ENCODE assay signal across 18 cellular contexts in genomic region chr5:167939686-167940085, GRCh38.
DNase-seq lines count a peak whose midpoint lies in the region; ATAC-seq and TF ChIP-seq lines count a peak whose summit lies in the region.
"Had no signal": no experiment of that assay in that cellular context is flagged by ENCODE, and none has a peak within 500 bp of the region (broad histone marks: within the 10 kb centered on the region; RNA-seq: fewer than 3 reads in every experiment).

No MANE protein-coding gene starts in this region.

- no peak overlapping the region for H3K4me3 ChIP-seq in gastrocnemius medialis
- H3K4me3 ChIP-seq in dorsolateral prefrontal cortex = no peak overlapping the region

- no peak for TF ChIP-seq POLR2A in gastrocnemius medialis (IDR thresholded peaks at IDR 0.05)

- DNase-seq in AG08395 (ENCODE audit: low spot score) = peak; percentile 4
- DNase-seq in HFFc6 = no peak
- DNase-seq in astrocyte of the hippocampus (ENCODE audit: low read depth, low spot score) = peak; percentile 34
- no peak for DNase-seq in mesothelial cell of epicardium (ENCODE audit: low spot score in 2 of 2, unreplicated experiment in 2 of 2)
- no peak for DNase-seq in gastrocnemius medialis
- no peak for DNase-seq in dorsolateral prefrontal cortex
- DNase-seq: CD4-positive, alpha-beta T cell; DMS79; IMR-90; Kasumi-1; NCI-H1930; NCI-H2171 treated with DMSO at 0.1 percent for 48 hours; NCI-H510A; SIG-M5 had no signal

- in situ Hi-C loops in gastrocnemius medialis (cut with MboI; ENCODE audit: low sequenced_read_pairs in 4 of 4) = no loop called here

- H3K9me3 ChIP-seq in gastrocnemius medialis = no peaks in the 10 kb centered on the region

- H3K27me3 ChIP-seq in gastrocnemius medialis (no peaks in the 10 kb centered on the region), dorsolateral prefrontal cortex (peaks cover 0 to 14% (median 0%) of the 10 kb centered on the region in 45 donors)

- no peaks in the 10 kb centered on the region for H3K36me3 Mint-ChIP-seq in HFFc6 (ENCODE audit: low read depth)
- no peaks in the 10 kb centered on the region for H3K36me3 Mint-ChIP-seq in mesothelial cell of epicardium

- peak overlapping the region; percentile 35; the same call in 1 of the 2 replicates for H3K4me3 Mint-ChIP-seq in HFFc6
- H3K4me3 Mint-ChIP-seq in mesothelial cell of epicardium = no peak overlapping the region
- H3K4me3 Mint-ChIP-seq: B cell; CD4-positive, alpha-beta T cell had no signal

- H3K4me1 Mint-ChIP-seq in HFFc6 (ENCODE audit: low read depth) (peaks cover 53% of the 10 kb centered on the region), mesothelial cell of epicardium (peaks cover 49% of the 10 kb centered on the region)
- H3K4me1 Mint-ChIP-seq: B cell had no signal

- intact Hi-C loops in gastrocnemius medialis (cut with DNase I; ENCODE audit: low total_unique reads) = no loop called here
- intact Hi-C loops in dorsolateral prefrontal cortex (cut with DNase I) = no loop called here

- H3K9me3 Mint-ChIP-seq in HFFc6 (no peaks in the 10 kb centered on the region), mesothelial cell of epicardium (no peaks in the 10 kb centered on the region)
- H3K9me3 Mint-ChIP-seq: CD4-positive, alpha-beta T cell had no signal

- no peaks in the 10 kb centered on the region for H3K36me3 ChIP-seq in gastrocnemius medialis

- H3K27ac Mint-ChIP-seq in HFFc6 (peak overlapping the region; percentile 61; the same call in 1 of the 2 replicates), mesothelial cell of epicardium (peak overlapping the region; percentile 70)
- H3K27ac Mint-ChIP-seq: B cell; CD4-positive, alpha-beta T cell had no signal

- peaks cover 3% of the 10 kb centered on the region for H3K27me3 Mint-ChIP-seq in HFFc6 (ENCODE audit: insufficient read depth)
- peaks cover 2% of the 10 kb centered on the region for H3K27me3 Mint-ChIP-seq in mesothelial cell of epicardium (ENCODE audit: low read depth)
- H3K27me3 Mint-ChIP-seq: B cell; CD4-positive, alpha-beta T cell had no signal

- H3K4me1 ChIP-seq in gastrocnemius medialis = no peaks in the 10 kb centered on the region

- no peak overlapping the region for H3K27ac ChIP-seq in gastrocnemius medialis
- peak overlapping the region in 5 of 59 donors; percentile 1 to 25 (median 11) for H3K27ac ChIP-seq in dorsolateral prefrontal cortex

- ATAC-seq in gastrocnemius medialis = no peak
- ATAC-seq in HG02571 (IDR thresholded peaks at IDR 0.05; ENCODE audit: unreplicated experiment) = no peak
- ATAC-seq in HG02884 (IDR thresholded peaks at IDR 0.05; ENCODE audit: unreplicated experiment) = no peak
- ATAC-seq: Panc1 had no signal

- TF ChIP-seq CTCF in HFFc6 (IDR thresholded peaks at IDR 0.05) = no peak
- TF ChIP-seq CTCF in mesothelial cell of epicardium (IDR thresholded peaks at IDR 0.05; ENCODE audit: unreplicated experiment) = no peak
- no peak for TF ChIP-seq CTCF in gastrocnemius medialis (IDR thresholded peaks at IDR 0.05 in 4 of 5, conservative IDR thresholded peaks at IDR 0.05 in 1 of 5)
- no peak for TF ChIP-seq CTCF in dorsolateral prefrontal cortex (IDR thresholded peaks at IDR 0.05 in 54 of 56, conservative IDR thresholded peaks at IDR 0.05 in 2 of 56; ENCODE audit: low read depth in 1 of 56, partially characterized antibody in 56 of 56)

Comparison
In these comparisons a context has a peak if more than half of its experiments do, and no peak if none do; other contexts are left out.
1. DNase-seq: peak in AG08395 (single experiment) and astrocyte of the hippocampus (single experiment); none in HFFc6 (single experiment), mesothelial cell of epicardium (0 of 2), gastrocnemius medialis (0 of 2) and dorsolateral prefrontal cortex (0 of 10).